17 cellular contexts compared by ENCODE assay signal in genomic region chr14:30988509-30988908, GRCh38. TPM values are rescaled to one million over a fixed set of nuclear protein-coding genes. Genes with fewer than 3 reads are reported as not detected.
DNase-seq lines count a peak whose midpoint lies in the region; ATAC-seq and TF ChIP-seq lines count a peak whose summit lies in the region.
"Had no signal": no experiment of that assay in that cellular context is flagged by ENCODE, and none has a peak within 500 bp of the region (broad histone marks: within the 10 kb centered on the region; RNA-seq: fewer than 3 reads in every experiment).

No MANE protein-coding gene starts in this region.

- H3K27ac ChIP-seq in GM23338 (ENCODE audit: low read depth), result no peak overlapping the region
- H3K27ac ChIP-seq in gastroesophageal sphincter, result peak overlapping the region in 3 of 4 donors; percentile 25 to 64 (median 56)
- peak overlapping the region; percentile 1 to 28 for H3K27ac ChIP-seq in thoracic aorta
- H3K27ac ChIP-seq: lower lobe of right lung, right lobe of liver, vagina had no signal

- TF ChIP-seq POLR2A in gastroesophageal sphincter (IDR thresholded peaks at IDR 0.05), result no peak

- H3K4me3 ChIP-seq in GM23338 (no peak overlapping the region), gastroesophageal sphincter (no peak overlapping the region), thoracic aorta (no peak overlapping the region)
- H3K4me3 ChIP-seq: GM12878, lower lobe of right lung, right lobe of liver, vagina had no signal

- no peak overlapping the region for H3K4me3 Mint-ChIP-seq in GM23338
- H3K4me3 Mint-ChIP-seq: activated CD4-positive, alpha-beta T cell treated with anti-CD3 and anti-CD28 coated beads, Interleukin-2, amount 10 ng/mL, durations not matched to agents 7 days and 5 days; activated T-cell treated with anti-CD3 and anti-CD28 coated beads, Interleukin-2, amount 50 U/mL, for 24 hours; dendritic cell treated with granulocyte-macrophage colony-stimulating factor and Interleukin-4, amounts not matched to agents 40 ng/mL and 50 ng/mL, for 4 days; stimulated activated memory B cell treated with anti-CD40 and anti-IgM and Interleukin-4, amounts not matched to agents 10 μg/mL and 1 μg/mL and 100 μg/mL, for 72 hours had no signal

- peaks cover 10% of the 10 kb centered on the region; the same call in 2 of the 3 replicates for H3K36me3 Mint-ChIP-seq in GM23338 (ENCODE audit: low read depth)

- H3K4me1 Mint-ChIP-seq in GM23338, result peaks cover 14% of the 10 kb centered on the region

- H3K4me2 ChIP-seq in GM23338, result no peak overlapping the region

- TF ChIP-seq CTCF in GM23338 (conservative IDR thresholded peaks at IDR 0.05; ENCODE audit: low read depth in 2 of 2) (no peak), gastroesophageal sphincter (IDR thresholded peaks at IDR 0.05) (no peak), thoracic aorta (IDR thresholded peaks at IDR 0.05) (no peak)

- H4K20me1 ChIP-seq in GM23338 (replicated peaks; ENCODE audit: insufficient read depth), result peaks cover 21% of the 10 kb centered on the region

- H3K9me2 ChIP-seq in GM23338 (ENCODE audit: insufficient read depth), result no peaks in the 10 kb centered on the region

- H3K9me3 ChIP-seq in gastroesophageal sphincter, result no peaks in the 10 kb centered on the region
- H3K9me3 ChIP-seq in thoracic aorta, result no peaks in the 10 kb centered on the region
- H3K9me3 ChIP-seq: lower lobe of right lung, right lobe of liver, vagina had no signal

- no peak for TF ChIP-seq EP300 in gastroesophageal sphincter (IDR thresholded peaks at IDR 0.05)

- DNase-seq in GM23338 (ENCODE audit: low spot score), result no peak
- DNase-seq in astrocyte of the hippocampus (ENCODE audit: low read depth, low spot score), result peak; percentile 41
- no peak for DNase-seq in thoracic aorta (ENCODE audit: low spot score)
- DNase-seq in germinal center (ENCODE audit: low spot score), result no peak
- DNase-seq in dedifferentiated amniotic fluid mesenchymal stem cell (ENCODE audit: extremely low spot score), result no peak
- DNase-seq: activated CD4-positive, alpha-beta T cell treated with anti-CD3 and anti-CD28 coated beads, Interleukin-2, amount 10 ng/mL, durations not matched to agents 7 days and 5 days; activated T-cell treated with anti-CD3 and anti-CD28 coated beads, Interleukin-2, amount 50 U/mL, for 24 hours; lower lobe of right lung; NCI-H2029; NCI-H524 treated with DMSO at 0.1 percent for 48 hours; right lobe of liver had no signal

- H3K36me3 ChIP-seq in GM23338 (ENCODE audit: insufficient read depth), result no peaks in the 10 kb centered on the region
- no peaks in the 10 kb centered on the region for H3K36me3 ChIP-seq in gastroesophageal sphincter
- H3K36me3 ChIP-seq in thoracic aorta, result peaks cover 3% of the 10 kb centered on the region
- H3K36me3 ChIP-seq: lower lobe of right lung, right lobe of liver, vagina had no signal

- peak overlapping the region; percentile 18 for H3K27ac Mint-ChIP-seq in GM23338
- H3K27ac Mint-ChIP-seq: activated CD4-positive, alpha-beta T cell treated with anti-CD3 and anti-CD28 coated beads, Interleukin-2, amount 10 ng/mL, durations not matched to agents 7 days and 5 days; activated T-cell treated with anti-CD3 and anti-CD28 coated beads, Interleukin-2, amount 50 U/mL, for 24 hours; dendritic cell treated with granulocyte-macrophage colony-stimulating factor and Interleukin-4, amounts not matched to agents 40 ng/mL and 50 ng/mL, for 4 days; stimulated activated memory B cell treated with anti-CD40 and anti-IgM and Interleukin-4, amounts not matched to agents 10 μg/mL and 1 μg/mL and 100 μg/mL, for 72 hours had no signal

- peaks cover 1% of the 10 kb centered on the region for H3K27me3 Mint-ChIP-seq in GM23338 (ENCODE audit: insufficient read depth, low read depth, poor library complexity)
- H3K27me3 Mint-ChIP-seq: activated CD4-positive, alpha-beta T cell treated with anti-CD3 and anti-CD28 coated beads, Interleukin-2, amount 10 ng/mL, durations not matched to agents 7 days and 5 days; activated T-cell treated with anti-CD3 and anti-CD28 coated beads, Interleukin-2, amount 50 U/mL, for 24 hours; dendritic cell treated with granulocyte-macrophage colony-stimulating factor and Interleukin-4, amounts not matched to agents 40 ng/mL and 50 ng/mL, for 4 days; stimulated activated memory B cell treated with anti-CD40 and anti-IgM and Interleukin-4, amounts not matched to agents 10 μg/mL and 1 μg/mL and 100 μg/mL, for 72 hours had no signal

- ATAC-seq in GM23338 (no peak), gastroesophageal sphincter (no peak), thoracic aorta (ENCODE audit: insufficient number of reproducible peaks, low FRiP score, low read depth) (no peak), HG03108 (IDR thresholded peaks at IDR 0.05; ENCODE audit: unreplicated experiment) (no peak)
- ATAC-seq: GM12878; lower lobe of right lung; stimulated activated memory B cell treated with anti-CD40 and anti-IgM and Interleukin-4, amounts not matched to agents 10 μg/mL and 1 μg/mL and 100 μg/mL, for 72 hours had no signal

- H3K4me1 ChIP-seq in GM23338 (ENCODE audit: insufficient read depth), result peaks cover 15% of the 10 kb centered on the region; the same call in 1 of the 2 replicates
- peaks cover 0 to 88% (median 3%) of the 10 kb centered on the region in 3 donors for H3K4me1 ChIP-seq in gastroesophageal sphincter
- peaks cover 13 to 30% of the 10 kb centered on the region in 2 donors for H3K4me1 ChIP-seq in thoracic aorta (ENCODE audit: control insufficient read depth in 1 of 2, low read depth in 2 of 2)

- no peaks in the 10 kb centered on the region for H3K9me3 Mint-ChIP-seq in GM23338
- H3K9me3 Mint-ChIP-seq: activated CD4-positive, alpha-beta T cell treated with anti-CD3 and anti-CD28 coated beads, Interleukin-2, amount 10 ng/mL, durations not matched to agents 7 days and 5 days; activated T-cell treated with anti-CD3 and anti-CD28 coated beads, Interleukin-2, amount 50 U/mL, for 24 hours; dendritic cell treated with granulocyte-macrophage colony-stimulating factor and Interleukin-4, amounts not matched to agents 40 ng/mL and 50 ng/mL, for 4 days; stimulated activated memory B cell treated with anti-CD40 and anti-IgM and Interleukin-4, amounts not matched to agents 10 μg/mL and 1 μg/mL and 100 μg/mL, for 72 hours had no signal

- no peak overlapping the region for H2AFZ ChIP-seq in GM23338

- peaks cover 99% of the 10 kb centered on the region for H3K79me2 ChIP-seq in GM23338 (replicated peaks; ENCODE audit: insufficient read depth)

- H3K27me3 ChIP-seq in GM23338 (ENCODE audit: insufficient read depth), result no peaks in the 10 kb centered on the region
- no peaks in the 10 kb centered on the region for H3K27me3 ChIP-seq in gastroesophageal sphincter
- no peaks in the 10 kb centered on the region for H3K27me3 ChIP-seq in thoracic aorta (replicated peaks; ENCODE audit: insufficient read depth)
- H3K27me3 ChIP-seq: right lobe of liver, vagina had no signal

- H3F3A ChIP-seq in GM23338 (replicated peaks; ENCODE audit: low read depth), result no peaks in the 10 kb centered on the region

RNA-seq across cellular contexts. Expression of gene AP4S1, which starts 36.9 kb away (rescaled TPM):
- 13.4 and 25.9 TPM in 2 replicates for total RNA-seq in GM23338 (2014; rRNA removed; shearing (Covaris generic))
- polyA plus RNA-seq in GM23338 (2016; fragmentation: Nextera tagmentation; extraction: Ambion mirVana), result 13.3 and 15.7 TPM in 2 replicates
- 10 to 100 TPM in 3 of 4 donors, 1 to 10 TPM in 1; 6.6 to 13.3 (median 12.2) TPM for total RNA-seq in gastroesophageal sphincter
- 10 to 100 TPM in 1 of 2 donors, 1 to 10 TPM in 1; 6.0 to 14.9 TPM for total RNA-seq in thoracic aorta

RNA-seq across cellular contexts. Expression of gene STRN3, which starts 37.7 kb away (rescaled TPM):
- total RNA-seq in GM23338 (2014; rRNA removed; shearing (Covaris generic)), result 39.0 and 40.6 TPM in 2 replicates
- 28.3 and 35.0 TPM in 2 replicates for polyA plus RNA-seq in GM23338 (2016; fragmentation: Nextera tagmentation; extraction: Ambion mirVana)
- total RNA-seq in gastroesophageal sphincter, result 10 to 100 TPM; 68.4 to 99.6 (median 77.2) TPM
- total RNA-seq in thoracic aorta, result 10 to 100 TPM; 39.5 to 41.2 TPM
